ENCODE assay signal across 1 cellular context in the genomic region with DNA sequence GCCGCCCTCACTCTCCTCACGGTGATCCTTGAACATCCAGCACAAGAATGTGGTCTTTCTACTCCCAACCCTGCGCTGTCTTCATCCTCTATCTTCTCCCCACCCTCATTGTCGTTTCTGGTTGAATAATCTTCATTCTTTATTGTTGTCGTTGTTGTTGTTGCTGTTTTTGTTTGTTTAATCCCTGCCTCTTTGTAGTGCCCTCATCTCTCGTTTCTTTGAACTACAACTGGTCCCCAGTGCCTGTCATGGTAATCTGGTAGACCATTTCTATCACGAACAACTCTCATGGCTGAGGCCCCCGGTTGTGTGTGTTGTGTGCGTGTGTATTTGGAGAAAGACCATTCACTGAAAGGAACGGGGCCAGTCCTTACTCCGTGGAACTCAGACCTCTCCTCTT.
TF ChIP-seq lines count a peak whose summit lies in the region.

No MANE protein-coding gene starts in this region.

TF ChIP-seq in HepG2, 621 proteins besides CTCF, POLR2A, EP300 and RAD21:
- TF ChIP-seq MXD4 (CRISPR knock-in tag; IDR thresholded peaks at IDR 0.05) (no peak), TCF7 (IDR thresholded peaks at IDR 0.05; ENCODE audit: low read depth) (0 out of 2 replicates have a peak, but pooled peaks have one; percentile 45)
TF ChIP-seq in HepG2: peak in this region for 1.
